1 cellular context compared by ENCODE assay signal in the genomic region with DNA sequence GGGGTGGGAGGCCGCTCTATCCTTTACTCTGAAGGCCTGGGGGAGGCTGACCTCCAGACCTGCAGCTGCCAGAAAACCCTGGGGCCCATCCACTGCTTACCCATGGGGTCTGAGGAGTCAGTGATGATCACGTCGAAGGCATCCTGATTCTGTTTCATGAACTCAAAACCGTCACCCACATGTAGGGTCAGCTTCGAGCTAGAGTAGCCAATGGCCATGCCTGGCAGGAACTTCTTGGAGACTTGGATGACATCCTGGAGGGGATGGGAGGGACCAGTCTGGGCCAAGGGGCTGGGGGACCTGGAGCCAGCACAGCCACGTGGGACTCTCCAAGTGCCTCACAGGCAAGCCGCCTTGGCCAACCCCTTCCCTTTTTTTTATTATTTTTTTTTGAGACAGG.
TF ChIP-seq lines count a peak whose summit lies in the region.

No MANE protein-coding gene starts in this region.

TF ChIP-seq in K562, 482 proteins besides CTCF, POLR2A, EP300 and RAD21:
- no peak for TF ChIP-seq CBX5 (IDR thresholded peaks at IDR 0.05; ENCODE audit: borderline replicate concordance, low read depth)
- TF ChIP-seq TSC22D4 (tag; IDR thresholded peaks at IDR 0.05): no peak
- TF ChIP-seq ZNF551 (CRISPR knock-in tag; IDR thresholded peaks at IDR 0.05): no peak
- TF ChIP-seq SMARCA5 (IDR thresholded peaks at IDR 0.05): no peak
TF ChIP-seq in K562: peak in this region for 0.
